ENCODE assay signal across 1 cellular context in genomic region chr3:14434105-14434504, GRCh38.
TF ChIP-seq lines count a peak whose summit lies in the region.

No MANE protein-coding gene starts in this region.

TF ChIP-seq in GM23338, 12 proteins besides CTCF, POLR2A, EP300 and RAD21 (continued from another document):
- no peak for TF ChIP-seq ZNF462 (CRISPR knock-in tag; IDR thresholded peaks at IDR 0.05)
- no peak for TF ChIP-seq EZH2phosphoT487 (IDR thresholded peaks at IDR 0.05; ENCODE audit: unreplicated experiment)
- no peak for TF ChIP-seq CREB1 (CRISPR knock-in tag; IDR thresholded peaks at IDR 0.05; ENCODE audit: low read depth)
- TF ChIP-seq POLR2AphosphoS5 (IDR thresholded peaks at IDR 0.05; ENCODE audit: low read depth): no peak
